Comparison of ENCODE assay signal across 21 cellular contexts in the genomic region with DNA sequence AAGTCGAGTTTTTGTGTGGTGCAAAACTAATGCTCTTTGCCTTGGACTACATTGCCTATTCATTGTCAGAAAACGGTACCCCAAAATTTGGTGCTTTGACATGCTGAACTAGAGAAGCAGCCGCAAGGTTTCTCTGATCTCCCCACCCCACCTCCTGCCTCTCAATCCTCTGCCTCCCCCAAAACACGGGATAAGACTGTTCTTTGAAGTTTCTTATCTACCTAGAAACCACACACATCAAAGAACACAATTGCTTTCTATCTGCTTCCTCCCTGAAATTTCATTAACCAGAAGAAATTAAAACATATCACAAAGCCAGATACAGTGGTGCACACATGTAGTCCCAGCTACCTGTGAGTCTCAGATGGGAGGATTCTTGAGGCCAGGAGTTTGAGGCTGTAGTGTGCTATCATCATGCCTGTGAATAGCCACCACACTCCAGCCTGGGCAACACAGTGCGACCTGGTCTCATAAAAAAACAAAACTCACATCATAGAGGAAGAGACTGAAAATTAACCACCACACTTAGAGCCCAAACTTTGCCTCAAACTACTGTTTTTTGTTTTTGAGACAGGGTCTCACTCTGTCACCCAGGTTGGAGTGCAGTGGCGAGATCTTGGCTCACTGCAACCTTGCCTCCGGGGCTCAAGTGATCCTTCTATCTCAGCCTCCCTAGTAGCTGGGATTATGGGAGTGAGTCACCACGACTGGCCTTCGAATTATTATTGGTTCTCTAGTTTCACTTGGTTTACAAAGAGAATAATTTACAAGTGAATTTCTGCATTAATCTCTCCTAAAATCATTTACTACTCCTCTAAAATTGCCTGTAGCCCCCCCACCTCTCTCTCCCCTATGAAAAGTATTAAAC. TPM values are rescaled to one million over a fixed set of nuclear protein-coding genes. Genes with fewer than 3 reads are reported as not detected.
DNase-seq lines count a peak whose midpoint lies in the region; ATAC-seq lines count a peak whose summit lies in the region.
"Had no signal": no experiment of that assay in that cellular context is flagged by ENCODE, and none has a peak within 500 bp of the region (broad histone marks: within the 10 kb centered on the region; RNA-seq: fewer than 3 reads in every experiment).

No MANE protein-coding gene starts in this region.

- no peak overlapping the region for H3K4me2 ChIP-seq in neuronal stem cell (ENCODE audit: insufficient read depth, low read length, poor library complexity, severe bottlenecking)
- H3K4me2 ChIP-seq: KMS-11 had no signal

- no peak overlapping the region for H3K14ac ChIP-seq in neuronal stem cell (ENCODE audit: low read length)

- H2BK5ac ChIP-seq in neuronal stem cell (ENCODE audit: low read length), result no peak overlapping the region

- peak overlapping the region; percentile 38 for H3K4me3 Mint-ChIP-seq in activated naive CD4-positive, alpha-beta T cell treated with anti-CD3 and anti-CD28 coated beads for 36 hours
- H3K4me3 Mint-ChIP-seq: H9 had no signal

- H2BK12ac ChIP-seq in neuronal stem cell (ENCODE audit: low read length), result no peak overlapping the region

- H3K9me3 ChIP-seq in neuronal stem cell (replicated peaks in 1 of 2; ENCODE audit: control insufficient read depth in 2 of 2, insufficient read depth in 1 of 2, low read depth in 1 of 2, low read length in 2 of 2), result no peaks in the 10 kb centered on the region
- H3K9me3 ChIP-seq: ascending aorta, SJCRH30, uterus had no signal

- WGBS in neuronal stem cell (ENCODE audit: extremely low coverage in 2 of 2, insufficient read length in 2 of 2, insufficient replicate concordance in 1 of 2), 2 donors, result no CpG with 5 or more reads among the region's 9 CpGs

- H4K8ac ChIP-seq in neuronal stem cell (ENCODE audit: low read depth, low read length), result no peak overlapping the region

- H3K9ac ChIP-seq in neuronal stem cell (ENCODE audit: low read depth, low read length, poor library complexity), result no peak overlapping the region
- H3K9ac ChIP-seq: KMS-11 had no signal

- H3K27me3 Mint-ChIP-seq in activated naive CD4-positive, alpha-beta T cell treated with anti-CD3 and anti-CD28 coated beads for 36 hours (ENCODE audit: low read depth), result no peaks in the 10 kb centered on the region
- H3K27me3 Mint-ChIP-seq: naive B cell had no signal

- no peak for DNase-seq in activated naive CD4-positive, alpha-beta T cell treated with anti-CD3 and anti-CD28 coated beads for 36 hours
- no peak for DNase-seq in activated naive CD4-positive, alpha-beta T cell treated with anti-CD3 and anti-CD28 coated beads, Interleukin-2, amount 50 U/mL, for 16 hours
- DNase-seq in HT1080 (ENCODE audit: low read depth), result peak; percentile 15
- DNase-seq in T-helper 22 cell (ENCODE audit: low read depth), result peak; percentile 24
- DNase-seq in iris pigment epithelial cell (ENCODE audit: low read depth), result peak; percentile 24
- DNase-seq in cardiac septum (ENCODE audit: low spot score), result no peak
- no peak for DNase-seq in neuronal stem cell (ENCODE audit: low spot score)
- DNase-seq: COR-L47; H9; head of caudate nucleus; naive B cell; NCI-H526 treated with DMSO at 0.1 percent for 48 hours; posterior cingulate gyrus; stimulated activated CD4-positive, alpha-beta T cell treated with anti-CD3 and anti-CD28 coated beads, Interleukin-2, amount 100 ng/mL, for 48 hours; uterus had no signal

- peaks cover 30% of the 10 kb centered on the region for H3K36me3 Mint-ChIP-seq in activated naive CD4-positive, alpha-beta T cell treated with anti-CD3 and anti-CD28 coated beads for 36 hours (ENCODE audit: low read depth)

- no peak overlapping the region for H3K27ac ChIP-seq in neuronal stem cell (replicated peaks; ENCODE audit: low read length)
- H3K27ac ChIP-seq: ascending aorta, HL-60, KMS-11, SJCRH30, uterus had no signal

- H3K4me1 ChIP-seq in neuronal stem cell (ENCODE audit: control insufficient read depth in 2 of 2, insufficient read depth in 1 of 2, low read depth in 1 of 2, low read length in 2 of 2), result peaks cover 0 to 3% of the 10 kb centered on the region in 2 donors

- H3K27ac Mint-ChIP-seq in activated naive CD4-positive, alpha-beta T cell treated with anti-CD3 and anti-CD28 coated beads for 36 hours, result peak overlapping the region; percentile 65
- H3K27ac Mint-ChIP-seq: H9 had no signal

- no peak overlapping the region for H2BK15ac ChIP-seq in neuronal stem cell (ENCODE audit: low read length)

- no peak overlapping the region for H3K4me3 ChIP-seq in neuronal stem cell (ENCODE audit: low read length in 2 of 2)
- H3K4me3 ChIP-seq: ascending aorta, lung, SJCRH30, uterus had no signal

- H3K36me3 ChIP-seq in neuronal stem cell (replicated peaks in 1 of 2; ENCODE audit: control insufficient read depth in 2 of 2, insufficient read depth in 2 of 2, low read length in 2 of 2), result peaks cover 2 to 20% of the 10 kb centered on the region in 2 donors
- H3K36me3 ChIP-seq: uterus had no signal

- H3K18ac ChIP-seq in neuronal stem cell (ENCODE audit: low read length), result no peak overlapping the region

- intact Hi-C loops in activated naive CD4-positive, alpha-beta T cell treated with anti-CD3 and anti-CD28 coated beads for 36 hours (cut with micrococcal nuclease), result loop anchor here (5.0 to 10.0 kb wide), 5 partner anchors 104 to 1309 kb away; partner anchors contain the start of genes NIT2, NXPE3 and TBC1D23
- intact Hi-C loops in cardiac septum (cut with DNase I), result loop anchor here (5.0 kb wide), 1 partner anchor 66 kb away; no protein-coding TSS in a partner anchor

- no peak overlapping the region for H2AK5ac ChIP-seq in neuronal stem cell (ENCODE audit: low read depth, low read length)

- CTCF ChIA-PET in activated naive CD4-positive, alpha-beta T cell treated with anti-CD3 and anti-CD28 coated beads for 36 hours (lab: Charles Lee), result interaction anchor here (0.7 to 1.0 kb wide), 3 partner anchors 8 to 209 kb away, joined by 3 to 4 read pairs (median 3); no protein-coding TSS in a partner anchor

- H3K79me1 ChIP-seq in neuronal stem cell (ENCODE audit: low read depth, low read length), result peaks cover 4% of the 10 kb centered on the region

- no peak for ATAC-seq in GM18502 (IDR thresholded peaks at IDR 0.05; ENCODE audit: poor library complexity, unreplicated experiment)

- no peaks in the 10 kb centered on the region for H3K27me3 ChIP-seq in neuronal stem cell (ENCODE audit: control insufficient read depth in 3 of 3, insufficient read depth in 3 of 3, low read depth in 1 of 3, low read length in 3 of 3)
- H3K27me3 ChIP-seq: ascending aorta, SJCRH30, uterus had no signal

- no peaks in the 10 kb centered on the region for H3K9me3 Mint-ChIP-seq in activated naive CD4-positive, alpha-beta T cell treated with anti-CD3 and anti-CD28 coated beads for 36 hours
- H3K9me3 Mint-ChIP-seq: H9, naive B cell had no signal

- H2AFZ ChIP-seq in neuronal stem cell (ENCODE audit: low read length), result no peak overlapping the region

- H3K4ac ChIP-seq in neuronal stem cell (ENCODE audit: low read length), result no peak overlapping the region

- H3K23ac ChIP-seq in neuronal stem cell (ENCODE audit: low read depth, low read length, poor library complexity), result no peak overlapping the region

- no peak overlapping the region for H4K91ac ChIP-seq in neuronal stem cell (ENCODE audit: low read depth, low read length, poor library complexity)

- H2BK120ac ChIP-seq in neuronal stem cell (ENCODE audit: low read depth, low read length), result no peak overlapping the region

- peaks cover 71% of the 10 kb centered on the region for H3K4me1 Mint-ChIP-seq in activated naive CD4-positive, alpha-beta T cell treated with anti-CD3 and anti-CD28 coated beads for 36 hours (ENCODE audit: low read depth)

RNA-seq across cellular contexts. Expression of gene PCNP, which starts 2.7 kb away (rescaled TPM):
- total RNA-seq in activated naive CD4-positive, alpha-beta T cell treated with anti-CD3 and anti-CD28 coated beads for 36 hours, result 100 to 1,000 TPM; 261 to 267 TPM
- total RNA-seq in HT1080 (2014; rRNA removed; shearing (Covaris generic)), result 68.6 and 85.8 TPM in 2 replicates
- polyA plus RNA-seq in HT1080 (2015; cell fraction: cytosol; rRNA removed), result 172 and 202 TPM in 2 replicates
- 107 and 109 TPM in 2 replicates for polyA plus RNA-seq in HT1080 (2015; cell fraction: nucleus; rRNA removed)
- 120 TPM for total RNA-seq in cardiac septum
- polyA plus RNA-seq in neuronal stem cell (2013, experiment 1 of 2), result 140 TPM
- 140 TPM for polyA plus RNA-seq in neuronal stem cell (2013, experiment 2 of 2)

RNA-seq across cellular contexts. Expression of gene TRMT10C, which starts 9.6 kb away (rescaled TPM):
- total RNA-seq in activated naive CD4-positive, alpha-beta T cell treated with anti-CD3 and anti-CD28 coated beads for 36 hours, result 10 to 100 TPM; 24.0 to 24.4 TPM
- total RNA-seq in HT1080 (2014; rRNA removed; shearing (Covaris generic)), result 47.6 and 50.8 TPM in 2 replicates
- 35.7 and 36.6 TPM in 2 replicates for polyA plus RNA-seq in HT1080 (2015; cell fraction: cytosol; rRNA removed)
- 51.8 and 58.2 TPM in 2 replicates for polyA plus RNA-seq in HT1080 (2015; cell fraction: nucleus; rRNA removed)
- 19.1 TPM for total RNA-seq in cardiac septum
- polyA plus RNA-seq in neuronal stem cell (2013, experiment 1 of 2), result 42.1 TPM
- 42.5 TPM for polyA plus RNA-seq in neuronal stem cell (2013, experiment 2 of 2)

RNA-seq across cellular contexts. Expression of gene SENP7, which starts 58.2 kb away (rescaled TPM):
- total RNA-seq in activated naive CD4-positive, alpha-beta T cell treated with anti-CD3 and anti-CD28 coated beads for 36 hours, result 10 to 100 TPM; 16.1 to 16.8 TPM
- total RNA-seq in HT1080 (2014; rRNA removed; shearing (Covaris generic)), result 4.4 and 4.6 TPM in 2 replicates
- polyA plus RNA-seq in HT1080 (2015; cell fraction: cytosol; rRNA removed), result 3.8 and 5.9 TPM in 2 replicates
- 28.4 and 32.2 TPM in 2 replicates for polyA plus RNA-seq in HT1080 (2015; cell fraction: nucleus; rRNA removed)
- 11.0 TPM for total RNA-seq in cardiac septum
- 15.9 TPM for polyA plus RNA-seq in neuronal stem cell (2013, experiment 1 of 2)
- 16.2 TPM for polyA plus RNA-seq in neuronal stem cell (2013, experiment 2 of 2)

Comparison
In these comparisons a context has a peak if more than half of its experiments do, and no peak if none do; other contexts are left out.
1. DNase-seq: peak in HT1080 (single experiment), T-helper 22 cell (single experiment) and iris pigment epithelial cell (single experiment); none in activated naive CD4-positive, alpha-beta T cell treated with anti-CD3 and anti-CD28 coated beads for 36 hours (single experiment), activated naive CD4-positive, alpha-beta T cell treated with anti-CD3 and anti-CD28 coated beads, Interleukin-2, amount 50 U/mL, for 16 hours (single experiment), cardiac septum (single experiment) and neuronal stem cell (single experiment).